ENCODE assay signal across 2 cellular contexts in the genomic region with DNA sequence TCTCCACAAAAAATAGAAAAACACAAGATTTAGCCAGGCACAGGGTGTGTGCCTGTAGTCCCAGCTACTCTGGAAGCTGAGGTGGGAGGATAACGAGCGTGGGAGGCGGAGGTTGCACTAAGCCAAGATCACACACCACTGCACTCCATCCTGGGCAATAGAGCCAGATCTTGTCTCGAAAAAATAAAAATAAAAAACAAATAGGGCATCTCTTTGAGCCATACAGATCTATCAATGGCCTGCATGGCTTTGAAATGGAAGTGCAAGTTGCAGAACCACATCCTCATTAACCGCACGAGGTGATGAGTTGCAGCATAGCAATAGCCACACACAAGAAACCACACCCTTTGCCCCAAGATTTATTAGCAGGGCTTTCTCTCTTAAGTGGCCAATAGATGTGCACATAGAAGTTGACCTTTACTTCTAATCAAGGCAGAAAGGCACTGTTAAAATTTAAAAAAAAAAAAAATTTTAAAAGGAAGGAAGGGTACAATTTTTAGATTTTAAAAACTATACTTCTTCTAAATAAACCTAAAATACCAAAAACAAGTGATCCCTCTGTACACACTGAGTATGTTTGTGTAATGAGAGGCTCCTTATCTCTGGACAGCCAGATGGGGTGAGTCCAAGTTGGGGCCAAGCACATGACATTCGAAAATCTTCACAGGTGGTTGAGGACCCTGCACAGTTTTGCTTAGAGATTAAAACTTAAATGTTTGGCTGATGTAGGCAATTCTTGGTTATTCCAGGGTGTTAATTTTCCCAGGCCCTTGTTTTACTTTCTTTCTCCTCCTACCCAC.
A peak's percentile ranks its signal among the peaks of the same experiment; 100 is the strongest.
TF ChIP-seq lines count a peak whose summit lies in the region.

No MANE protein-coding gene starts in this region.

TF ChIP-seq in HepG2, 621 proteins besides CTCF, POLR2A, EP300 and RAD21:
- no peak for TF ChIP-seq ZNF790 (CRISPR knock-in tag; IDR thresholded peaks at IDR 0.05; ENCODE audit: borderline replicate concordance)
- TF ChIP-seq, protein P1, sequence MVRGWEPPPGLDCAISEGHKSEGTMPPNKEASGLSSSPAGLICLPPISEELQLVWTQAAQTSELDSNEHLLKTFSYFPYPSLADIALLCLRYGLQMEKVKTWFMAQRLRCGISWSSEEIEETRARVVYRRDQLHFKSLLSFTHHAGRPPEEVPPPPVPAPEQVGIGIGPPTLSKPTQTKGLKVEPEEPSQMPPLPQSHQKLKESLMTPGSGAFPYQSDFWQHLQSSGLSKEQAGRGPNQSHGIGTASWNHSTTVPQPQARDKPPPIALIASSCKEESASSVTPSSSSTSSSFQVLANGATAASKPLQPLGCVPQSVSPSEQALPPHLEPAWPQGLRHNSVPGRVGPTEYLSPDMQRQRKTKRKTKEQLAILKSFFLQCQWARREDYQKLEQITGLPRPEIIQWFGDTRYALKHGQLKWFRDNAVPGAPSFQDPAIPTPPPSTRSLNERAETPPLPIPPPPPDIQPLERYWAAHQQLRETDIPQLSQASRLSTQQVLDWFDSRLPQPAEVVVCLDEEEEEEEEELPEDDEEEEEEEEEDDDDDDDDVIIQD (CRISPR knock-in tag; IDR thresholded peaks at IDR 0.05; ENCODE audit: low read depth), result peak; percentile 20; the same call in 1 of the 2 replicates

TF ChIP-seq in GM12891, 5 proteins besides CTCF, POLR2A, EP300 and RAD21 (continued from another document):
- no peak for TF ChIP-seq POLR2AphosphoS5 (IDR thresholded peaks at IDR 0.05; ENCODE audit: low read depth, low read length)
- no peak for TF ChIP-seq PAX5 (IDR thresholded peaks at IDR 0.05; ENCODE audit: insufficient read depth, low read length, severe bottlenecking)
- no peak for TF ChIP-seq POU2F2 (IDR thresholded peaks at IDR 0.05; ENCODE audit: low read depth, low read length)
- TF ChIP-seq SPI1 (IDR thresholded peaks at IDR 0.05; ENCODE audit: low read depth, low read length), result no peak
